8 cellular contexts compared by ENCODE assay signal in genomic region chr5:35319231-35320002, GRCh38.
DNase-seq lines count a peak whose midpoint lies in the region; ATAC-seq and TF ChIP-seq lines count a peak whose summit lies in the region.

No MANE protein-coding gene starts in this region.

- no peak overlapping the region for H3K27ac ChIP-seq in prostate gland

- no peaks in the 10 kb centered on the region for H3K36me3 ChIP-seq in prostate gland

- TF ChIP-seq POLR2A in prostate gland (IDR thresholded peaks at IDR 0.05) = no peak

- H3K27me3 ChIP-seq in prostate gland (replicated peaks; ENCODE audit: insufficient read depth) = no peaks in the 10 kb centered on the region

- no peaks in the 10 kb centered on the region for H3K9me3 ChIP-seq in prostate gland

- peak; percentile 45 for DNase-seq in stimulated activated naive CD4-positive, alpha-beta T cell treated with Interleukin-2 at 50 U/mL for 16 hours (lab: John Stamatoyannopoulos, UW)
- DNase-seq in stimulated activated naive CD4-positive, alpha-beta T cell (lab: John Stamatoyannopoulos, UW) = no peak
- DNase-seq in RKO (ENCODE audit: low spot score) (peak; percentile 44), fibroblast of villous mesenchyme (ENCODE audit: low read depth) (peak; percentile 49), prostate gland (ENCODE audit: low spot score) (no peak), NCI-H2171 (lab: John Stamatoyannopoulos, UW) (no peak)
- peak; percentile 58 for DNase-seq in stimulated activated CD4-positive, alpha-beta T cell treated with anti-CD3 and anti-CD28 coated beads, Interleukin-4, amount 100 ng/mL, for 24 hours

- H3K4me1 ChIP-seq in prostate gland (replicated peaks) = no peaks in the 10 kb centered on the region

- ATAC-seq in HG03060 (IDR thresholded peaks at IDR 0.05; ENCODE audit: low read depth, unreplicated experiment) = peak; percentile 96

- TF ChIP-seq CTCF in fibroblast of villous mesenchyme (IDR thresholded peaks at IDR 0.05; ENCODE audit: insufficient read depth, low read depth, low read length) (no peak), prostate gland (IDR thresholded peaks at IDR 0.05) (no peak)

- intact Hi-C loops in prostate gland (cut with DNase I) = no loop called here

- 73% methylated on average over 5 of the region's 5 CpGs for WGBS in prostate gland

- H3K4me3 ChIP-seq in fibroblast of villous mesenchyme (ENCODE audit: low read depth, low read length) (no peak overlapping the region), prostate gland (no peak overlapping the region)

Comparison
In these comparisons a context has a peak if more than half of its experiments do, and no peak if none do; other contexts are left out.
1. DNase-seq: peak in stimulated activated naive CD4-positive, alpha-beta T cell treated with Interleukin-2 at 50 U/mL for 16 hours (single experiment), RKO (single experiment), fibroblast of villous mesenchyme (single experiment) and stimulated activated CD4-positive, alpha-beta T cell treated with anti-CD3 and anti-CD28 coated beads, Interleukin-4, amount 100 ng/mL, for 24 hours (single experiment); none in stimulated activated naive CD4-positive, alpha-beta T cell (0 of 6), prostate gland (single experiment) and NCI-H2171 (single experiment).